Comparison of ENCODE assay signal across 8 cellular contexts in genomic region chr5:68215208-68215887, GRCh38. TPM values are rescaled to one million over a fixed set of nuclear protein-coding genes. Genes with fewer than 3 reads are reported as not detected.
A peak's percentile ranks its signal among the peaks of the same experiment; 100 is the strongest.
DNase-seq lines count a peak whose midpoint lies in the region; TF ChIP-seq lines count a peak whose summit lies in the region.

TSS of gene PIK3R1 (plus strand) at chr5:68215756. CDS start at chr5:68226676, 10,920 bp downstream.

- H3K4me3 Mint-ChIP-seq in nephron progenitor cell = peak within 1 kb of the TSS; percentile 96
- peak within 1 kb of the TSS; percentile 92 for H3K4me3 Mint-ChIP-seq in stimulated activated naive CD8-positive, alpha-beta T cell treated with anti-CD3 and anti-CD28 coated beads, Interleukin-15, Interleukin-2, amounts not matched to agents 100 ng/mL and 50 ng/mL, for 24 hours

- DNase-seq in GF-D8 (lab: John Stamatoyannopoulos, UW) (peak; percentile 56), HCEC 1CT (peak; percentile 93), MG63 (peak; percentile 95), SHP77 (lab: John Stamatoyannopoulos, UW) (peak; percentile 88 to 94), fibroblast of the aortic adventitia (ENCODE audit: low read depth) (peak; percentile 91), nephron progenitor cell (peak; percentile 97)
- peak; percentile 91 for DNase-seq in activated effector memory CD4-positive, alpha-beta T cell treated with Interleukin-2 at 50 U/mL for 16 hours

- peaks cover 22% of the 10 kb centered on the region for H3K9me3 Mint-ChIP-seq in nephron progenitor cell
- peaks cover 15% of the 10 kb centered on the region for H3K9me3 Mint-ChIP-seq in stimulated activated naive CD8-positive, alpha-beta T cell treated with anti-CD3 and anti-CD28 coated beads, Interleukin-15, Interleukin-2, amounts not matched to agents 100 ng/mL and 50 ng/mL, for 24 hours

- TF ChIP-seq CTCF in fibroblast of the aortic adventitia (IDR thresholded peaks at IDR 0.05; ENCODE audit: insufficient read depth, low read length) (peak; percentile 60), nephron progenitor cell (IDR thresholded peaks at IDR 0.05) (no peak)

- H3K27ac Mint-ChIP-seq in nephron progenitor cell = peak within 1 kb of the TSS; percentile 87
- peak within 1 kb of the TSS; percentile 94 for H3K27ac Mint-ChIP-seq in stimulated activated naive CD8-positive, alpha-beta T cell treated with anti-CD3 and anti-CD28 coated beads, Interleukin-15, Interleukin-2, amounts not matched to agents 100 ng/mL and 50 ng/mL, for 24 hours

- H3K27me3 ChIP-seq in MG63 = no peaks in the 10 kb centered on the region

- H3K36me3 Mint-ChIP-seq in nephron progenitor cell (ENCODE audit: low read depth) = peaks cover 33% of the 10 kb centered on the region
- peaks cover 24% of the 10 kb centered on the region for H3K36me3 Mint-ChIP-seq in stimulated activated naive CD8-positive, alpha-beta T cell treated with anti-CD3 and anti-CD28 coated beads, Interleukin-15, Interleukin-2, amounts not matched to agents 100 ng/mL and 50 ng/mL, for 24 hours (ENCODE audit: low read depth)

- H3K27me3 Mint-ChIP-seq in nephron progenitor cell (ENCODE audit: low read depth, poor library complexity) = no peaks in the 10 kb centered on the region
- H3K27me3 Mint-ChIP-seq in stimulated activated naive CD8-positive, alpha-beta T cell treated with anti-CD3 and anti-CD28 coated beads, Interleukin-15, Interleukin-2, amounts not matched to agents 100 ng/mL and 50 ng/mL, for 24 hours = no peaks in the 10 kb centered on the region

- H3K36me3 ChIP-seq in MG63 = peaks cover 2% of the 10 kb centered on the region; the same call in 1 of the 2 replicates

- H3K4me3 ChIP-seq in MG63 (peak within 1 kb of the TSS; percentile 84), fibroblast of the aortic adventitia (ENCODE audit: low read depth, low read length) (peak within 1 kb of the TSS; percentile 92)

- peaks cover 43% of the 10 kb centered on the region for H3K4me1 Mint-ChIP-seq in nephron progenitor cell
- peaks cover 50% of the 10 kb centered on the region for H3K4me1 Mint-ChIP-seq in stimulated activated naive CD8-positive, alpha-beta T cell treated with anti-CD3 and anti-CD28 coated beads, Interleukin-15, Interleukin-2, amounts not matched to agents 100 ng/mL and 50 ng/mL, for 24 hours (ENCODE audit: low read depth)

- peaks cover under 1% of the 10 kb centered on the region for H3K9me3 ChIP-seq in MG63

RNA-seq across cellular contexts. Expression of gene PIK3R1, which starts in this region (rescaled TPM):
- total RNA-seq in MG63 (2014; rRNA removed; shearing (Covaris generic); ENCODE audit: low replicate concordance) = 9.5 and 13.1 TPM in 2 replicates
- 45.1 and 281 TPM in 2 replicates for total RNA-seq in fibroblast of the aortic adventitia (ENCODE audit: low replicate concordance)

Comparison
In these comparisons a context has a peak if more than half of its experiments do, and no peak if none do; other contexts are left out.
1. Peak in every context shown above with its lines: DNase-seq and H3K4me3 ChIP-seq.